24 cellular contexts compared by ENCODE assay signal in genomic region chr5:62534461-62535236, GRCh38. TPM values are rescaled to one million over a fixed set of nuclear protein-coding genes. Genes with fewer than 3 reads are reported as not detected.
DNase-seq lines count a peak whose midpoint lies in the region; ATAC-seq, FAIRE-seq and TF ChIP-seq lines count a peak whose summit lies in the region.
"Had no signal": no experiment of that assay in that cellular context is flagged by ENCODE, and none has a peak within 500 bp of the region (broad histone marks: within the 10 kb centered on the region; RNA-seq: fewer than 3 reads in every experiment).

No MANE protein-coding gene starts in this region.

- H3K4me1 ChIP-seq in A549, result no peaks in the 10 kb centered on the region
- H3K4me1 ChIP-seq in HEK293 (ENCODE audit: control insufficient read depth, insufficient read depth, low read length), result no peaks in the 10 kb centered on the region
- H3K4me1 ChIP-seq: BLaER1 had no signal

- H3K4me3 ChIP-seq in A549 (no peak overlapping the region), HEK293 (ENCODE audit: low read depth, low read length) (no peak overlapping the region)
- H3K4me3 ChIP-seq: BLaER1 had no signal

- TF ChIP-seq RAD21 in A549 (conservative IDR thresholded peaks at IDR 0.05 in 1 of 2, IDR thresholded peaks at IDR 0.05 in 1 of 2), result no peak

- DNase-seq in A549 (ENCODE audit: low read depth in 1 of 2, low spot score in 1 of 2) (no peak), foreskin melanocyte (no peak)
- no peak for DNase-seq in stimulated activated naive B cell treated with anti-CD40 and anti-IgM and Interleukin-4, amounts not matched to agents 10 μg/mL and 1 μg/mL and 100 μg/mL, for 72 hours
- DNase-seq: ACHN; BE2C; C1 segment of cervical spinal cord; CD4-positive, alpha-beta memory T cell; CD4-positive, CD25-positive, alpha-beta regulatory T cell; CD8-positive, alpha-beta memory T cell; COR-L47; DMS 273 treated with DMSO at 0.1 percent for 48 hours; DMS153; DMS53; DMS79; DND-41; EL; GF-D8 had no signal

- FAIRE-seq in A549 (lab: Jason Lieb, UNC), result no peak
- FAIRE-seq: GM12891, GM19239 had no signal

- no peaks in the 10 kb centered on the region for H3K4me1 Mint-ChIP-seq in stimulated activated naive B cell treated with anti-CD40 and anti-IgM and Interleukin-4, amounts not matched to agents 10 μg/mL and 1 μg/mL and 100 μg/mL, for 72 hours
- H3K4me1 Mint-ChIP-seq: CD4-positive, alpha-beta memory T cell; CD8-positive, alpha-beta memory T cell had no signal

- no peak for ATAC-seq in A549
- peak; percentile 80 to 86 for ATAC-seq in stimulated activated naive B cell treated with anti-CD40 and anti-IgM and Interleukin-4, amounts not matched to agents 10 μg/mL and 1 μg/mL and 100 μg/mL, for 72 hours (replicated peaks)
- no peak for ATAC-seq in HG02885 (IDR thresholded peaks at IDR 0.05; ENCODE audit: poor library complexity, unreplicated experiment)

- H3K36me3 Mint-ChIP-seq in stimulated activated naive B cell treated with anti-CD40 and anti-IgM and Interleukin-4, amounts not matched to agents 10 μg/mL and 1 μg/mL and 100 μg/mL, for 72 hours, result peaks cover 24 to 25% of the 10 kb centered on the region in 2 donors

- peaks cover 3 to 13% of the 10 kb centered on the region in 2 experiments; a peak in 1 of 3 replicates for H3K36me3 ChIP-seq in HEK293 (ENCODE audit: control insufficient read depth in 2 of 2, insufficient read depth in 1 of 2, low read length in 2 of 2)

- TF ChIP-seq CTCF in A549 (IDR thresholded peaks at IDR 0.05) (no peak), HEK293 (tag by site-specific recombination; IDR thresholded peaks at IDR 0.05) (no peak)

- H3K9me3 ChIP-seq in A549, result no peaks in the 10 kb centered on the region
- no peaks in the 10 kb centered on the region for H3K9me3 ChIP-seq in HEK293 (ENCODE audit: control insufficient read depth, insufficient read depth, low read depth, low read length)
- H3K9me3 ChIP-seq: BE2C, BLaER1 had no signal

- no peak overlapping the region for H3K4me3 Mint-ChIP-seq in stimulated activated naive B cell treated with anti-CD40 and anti-IgM and Interleukin-4, amounts not matched to agents 10 μg/mL and 1 μg/mL and 100 μg/mL, for 72 hours
- H3K4me3 Mint-ChIP-seq: CD14-positive monocyte; CD4-positive, alpha-beta memory T cell; CD4-positive, CD25-positive, alpha-beta regulatory T cell; CD8-positive, alpha-beta memory T cell had no signal

- TF ChIP-seq POLR2A in A549 (IDR thresholded peaks at IDR 0.05; ENCODE audit: low read length), result no peak

- CTCF ChIA-PET in A549 (lab: Yijun Ruan, JAX), result no interaction called here
- CTCF ChIA-PET in HEK293 (lab: Yijun Ruan, JAX), result interaction anchor here (0.7 kb wide), 1 partner anchor 238 kb away, joined by 4 read pairs; no protein-coding TSS in a partner anchor

- no peaks in the 10 kb centered on the region for H3K9me3 Mint-ChIP-seq in stimulated activated naive B cell treated with anti-CD40 and anti-IgM and Interleukin-4, amounts not matched to agents 10 μg/mL and 1 μg/mL and 100 μg/mL, for 72 hours
- H3K9me3 Mint-ChIP-seq: CD8-positive, alpha-beta memory T cell had no signal

- POLR2A ChIA-PET in A549 (lab: Yijun Ruan, JAX), result no interaction called here
- POLR2A ChIA-PET in HEK293 (lab: Yijun Ruan, JAX), result no interaction called here

- no peaks in the 10 kb centered on the region for H3K27me3 Mint-ChIP-seq in stimulated activated naive B cell treated with anti-CD40 and anti-IgM and Interleukin-4, amounts not matched to agents 10 μg/mL and 1 μg/mL and 100 μg/mL, for 72 hours
- H3K27me3 Mint-ChIP-seq: CD4-positive, alpha-beta memory T cell; CD4-positive, CD25-positive, alpha-beta regulatory T cell; CD8-positive, alpha-beta memory T cell had no signal

- TF ChIP-seq EP300 in A549 (IDR thresholded peaks at IDR 0.05), result no peak

- H3K27ac ChIP-seq in A549 (no peak overlapping the region), HEK293 (ENCODE audit: extremely low read depth, low read depth, low read length) (no peak overlapping the region)
- H3K27ac ChIP-seq: 22Rv1, BLaER1 had no signal

- H3K27ac Mint-ChIP-seq in stimulated activated naive B cell treated with anti-CD40 and anti-IgM and Interleukin-4, amounts not matched to agents 10 μg/mL and 1 μg/mL and 100 μg/mL, for 72 hours, result no peak overlapping the region
- H3K27ac Mint-ChIP-seq: CD4-positive, alpha-beta memory T cell; CD4-positive, CD25-positive, alpha-beta regulatory T cell; CD8-positive, alpha-beta memory T cell had no signal

- 48% methylated on average over 4 of the region's 4 CpGs for WGBS in A549 (ENCODE audit: missing lambda C conversion rate)

- H3K4me2 ChIP-seq in A549, result no peak overlapping the region
- H3K4me2 ChIP-seq: BLaER1 had no signal

TF ChIP-seq in A549, 52 proteins besides CTCF, POLR2A, EP300 and RAD21:
- peak; percentile 70 for TF ChIP-seq ZC3H11A (IDR thresholded peaks at IDR 0.05)
- no peak for TF ChIP-seq ATOH8 (CRISPR knock-in tag; IDR thresholded peaks at IDR 0.05; ENCODE audit: low read depth)

TF ChIP-seq in HEK293, 187 proteins besides CTCF, POLR2A, EP300 and RAD21 (continues in another document):
- peak; percentile 67 for TF ChIP-seq ZNF426 (tag by site-specific recombination; IDR thresholded peaks at IDR 0.05)
- peak; percentile 27; the same call in 1 of the 2 replicates for TF ChIP-seq ZBTB8A (tag by site-specific recombination; IDR thresholded peaks at IDR 0.05)
- TF ChIP-seq, protein P1, sequence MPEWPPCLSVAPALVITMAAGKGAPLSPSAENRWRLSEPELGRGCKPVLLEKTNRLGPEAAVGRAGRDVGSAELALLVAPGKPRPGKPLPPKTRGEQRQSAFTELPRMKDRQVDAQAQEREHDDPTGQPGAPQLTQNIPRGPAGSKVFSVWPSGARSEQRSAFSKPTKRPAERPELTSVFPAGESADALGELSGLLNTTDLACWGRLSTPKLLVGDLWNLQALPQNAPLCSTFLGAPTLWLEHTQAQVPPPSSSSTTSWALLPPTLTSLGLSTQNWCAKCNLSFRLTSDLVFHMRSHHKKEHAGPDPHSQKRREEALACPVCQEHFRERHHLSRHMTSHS (tag by site-specific recombination; IDR thresholded peaks at IDR 0.05), result no peak
- TF ChIP-seq ZFP41 (tag by site-specific recombination; IDR thresholded peaks at IDR 0.05; ENCODE audit: borderline replicate concordance), result no peak
- TF ChIP-seq ZNF518A (tag by site-specific recombination; conservative IDR thresholded peaks at IDR 0.05; ENCODE audit: low read depth), result peak; percentile 67
- TF ChIP-seq ATF2 (tag by site-specific recombination; IDR thresholded peaks at IDR 0.05; ENCODE audit: low read depth), result no peak
- TF ChIP-seq ZBTB1 (tag by site-specific recombination; IDR thresholded peaks at IDR 0.05), result no peak
- TF ChIP-seq ZNF623 (tag by site-specific recombination; IDR thresholded peaks at IDR 0.05), result peak; percentile 41; the same call in 1 of the 2 replicates
- TF ChIP-seq ZNF266 (tag by site-specific recombination; IDR thresholded peaks at IDR 0.05; ENCODE audit: low read depth), result 0 out of 2 replicates have a peak, but pooled peaks have one; percentile 11

RNA-seq across cellular contexts. Expression of gene LRRC70, which starts 44.0 kb away (rescaled TPM):
- polyA plus RNA-seq in A549 (2011; rRNA removed), result 0.32 and 0.34 TPM in 2 replicates
- 0.09 and 0.17 TPM in 2 replicates for polyA plus RNA-seq in A549 (2012; cell fraction: cytosol; rRNA removed)
- polyA plus RNA-seq in A549 (2012; cell fraction: nucleus; rRNA removed), result 0.55 TPM in 2 replicates
- 0.09 TPM in 1 of 3 replicates, not detected in the others for polyA plus RNA-seq in A549 (2017; fragmentation: RNase III; extraction: RNeasy Plus Mini Kit Qiagen cat#74134 plus additional on column Dnase treatment)
- polyA minus RNA-seq in A549 (2011; rRNA and poly(A)+ RNA removed), result 1.6 and 4.2 TPM in 2 replicates

Comparison
In these comparisons a context has a peak if more than half of its experiments do, and no peak if none do; other contexts are left out.
1. ATAC-seq: peak in stimulated activated naive B cell treated with anti-CD40 and anti-IgM and Interleukin-4, amounts not matched to agents 10 μg/mL and 1 μg/mL and 100 μg/mL, for 72 hours (2 of 2); none in A549 (0 of 2) and HG02885 (single experiment).